ENCODE assay signal across 10 cellular contexts in the genomic region with DNA sequence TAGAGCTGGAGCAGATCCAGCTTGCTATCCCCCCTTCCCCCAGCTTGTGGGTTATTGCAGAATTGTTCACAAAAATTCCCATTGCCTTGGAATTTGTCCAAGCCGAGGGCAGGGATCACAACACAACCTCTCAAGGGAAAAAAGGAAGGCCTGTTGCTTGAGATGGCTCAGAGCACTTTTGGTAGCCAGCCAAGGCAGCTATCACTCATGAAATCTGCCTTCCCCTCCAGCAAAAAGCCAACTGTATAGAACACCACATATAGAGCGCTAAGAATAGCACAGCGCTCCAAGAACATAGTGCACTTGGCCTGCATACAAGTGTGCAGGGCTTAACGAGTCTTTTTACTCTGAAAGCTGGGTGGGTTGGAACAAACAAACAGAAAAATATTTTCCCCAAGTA. TPM values are rescaled to one million over a fixed set of nuclear protein-coding genes. Genes with fewer than 3 reads are reported as not detected.
DNase-seq lines count a peak whose midpoint lies in the region; ATAC-seq, FAIRE-seq and TF ChIP-seq lines count a peak whose summit lies in the region.
"Had no signal": no experiment of that assay in that cellular context is flagged by ENCODE, and none has a peak within 500 bp of the region (broad histone marks: within the 10 kb centered on the region; RNA-seq: fewer than 3 reads in every experiment).

No MANE protein-coding gene starts in this region.

- H3K36me3 Mint-ChIP-seq in effector memory CD8-positive, alpha-beta T cell (ENCODE audit: insufficient read depth), result peaks cover 20% of the 10 kb centered on the region

- peaks cover 28 to 44% of the 10 kb centered on the region in 2 donors for H3K27me3 Mint-ChIP-seq in effector memory CD8-positive, alpha-beta T cell

- FAIRE-seq in HTR-8/SVneo (lab: Jason Lieb, UNC), result no peak

- peaks cover 43% of the 10 kb centered on the region for H3K4me1 ChIP-seq in A673 (ENCODE audit: insufficient read depth, low read length, poor library complexity, severe bottlenecking)

- no peaks in the 10 kb centered on the region for H3K36me3 ChIP-seq in A673 (ENCODE audit: insufficient read depth, low read length, poor library complexity, severe bottlenecking)

- peak overlapping the region; percentile 43 for H3K27ac ChIP-seq in A673 (ENCODE audit: low read depth, low read length, poor library complexity, severe bottlenecking)

- no peak overlapping the region for H3K27ac Mint-ChIP-seq in effector memory CD8-positive, alpha-beta T cell

- no peaks in the 10 kb centered on the region for H3K9me3 ChIP-seq in A673 (ENCODE audit: low read depth, low read length, poor library complexity, severe bottlenecking)

- no peak overlapping the region for H3K4me3 ChIP-seq in A673 (ENCODE audit: low read depth, low read length, poor library complexity, severe bottlenecking)

- no peak for ATAC-seq in GM19035 (IDR thresholded peaks at IDR 0.05; ENCODE audit: unreplicated experiment)
- ATAC-seq in activated CD4-positive, CD25-positive, alpha-beta regulatory T cell treated with anti-CD3 and anti-CD28 coated beads, Interleukin-2, amount 50 U/mL, for 24 hours, result no peak
- no peak for ATAC-seq in effector memory CD8-positive, alpha-beta T cell (replicated peaks)

- no TSS peak for BruUV-seq in A673 (replicated peaks; lab: Mats Ljungman, UMichigan)

- TF ChIP-seq CTCF in A673 (conservative IDR thresholded peaks at IDR 0.05; ENCODE audit: low read depth, low read length), result no peak

- DNase-seq in A673 (ENCODE audit: low spot score) (peak; percentile 85), KG1 (lab: John Stamatoyannopoulos, UW) (peak; percentile 24), amniotic epithelial cell (ENCODE audit: low read depth) (peak; percentile 27), kidney tubule cell (ENCODE audit: low spot score) (peak; percentile 82), HTR-8/SVneo (ENCODE audit: insufficient read length, low spot score) (no peak)
- DNase-seq in effector memory CD8-positive, alpha-beta T cell, result no peak
- DNase-seq: kidney glomerular epithelial cell, NCI-H526 had no signal

- POLR2A ChIA-PET in A673 (lab: Charles Lee; ENCODE audit: low non-redundant PET), result no interaction called here

- no peak overlapping the region for H3K4me3 Mint-ChIP-seq in effector memory CD8-positive, alpha-beta T cell

- intact Hi-C loops in A673 (cut with micrococcal nuclease; ENCODE audit: unreplicated experiment), result loop anchor here (5.0 to 10.0 kb wide), 4 partner anchors 136 to 866 kb away; a partner anchor contains a TSS

- H3K27me3 ChIP-seq in A673 (replicated peaks; ENCODE audit: insufficient read depth, low read depth, low read length, poor library complexity), result no peaks in the 10 kb centered on the region

- H3K9me3 Mint-ChIP-seq in effector memory CD8-positive, alpha-beta T cell, result no peaks in the 10 kb centered on the region

- peaks cover 2 to 4% of the 10 kb centered on the region in 2 donors for H3K4me1 Mint-ChIP-seq in effector memory CD8-positive, alpha-beta T cell (ENCODE audit: low read depth in 2 of 2)

- CTCF ChIA-PET in A673 (lab: Charles Lee), result no interaction called here

RNA-seq across cellular contexts. Expression of a gene that starts 46.2 kb away (rescaled TPM):
- not detected in 2 replicates for total RNA-seq in A673 (2021)

Comparison
In these comparisons a context has a peak if more than half of its experiments do, and no peak if none do; other contexts are left out.
1. DNase-seq: peak in A673 (single experiment), KG1 (single experiment), amniotic epithelial cell (single experiment) and kidney tubule cell (single experiment); none in HTR-8/SVneo (single experiment) and effector memory CD8-positive, alpha-beta T cell (0 of 3).